ENCODE assay signal across 31 cellular contexts in the genomic region with DNA sequence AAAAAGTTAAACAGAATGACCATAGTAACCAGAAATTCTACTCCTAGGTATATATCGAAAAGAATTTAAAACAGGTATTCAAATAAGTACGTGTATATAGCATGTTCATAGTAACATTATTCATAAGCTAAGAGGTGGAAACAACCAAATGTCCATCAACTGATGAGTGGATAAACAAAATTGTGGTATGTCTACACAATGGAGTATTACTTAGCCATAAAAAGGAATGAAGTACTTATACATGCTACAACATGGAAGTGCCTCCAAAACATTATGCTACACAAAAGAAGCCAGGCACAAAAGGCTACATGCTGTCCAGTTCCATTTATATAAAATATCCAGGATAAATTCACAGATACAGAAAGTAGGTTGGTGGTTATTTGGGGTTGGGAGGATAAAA.
"Had no signal": no experiment of that assay in that cellular context is flagged by ENCODE, and none has a peak within 500 bp of the region (broad histone marks: within the 10 kb centered on the region; RNA-seq: fewer than 3 reads in every experiment).

No MANE protein-coding gene starts in this region.

- H3K27me3 ChIP-seq: adrenal gland, ascending aorta, body of pancreas, brain microvascular endothelial cell, breast epithelium, cardiac muscle cell had no signal

- ATAC-seq: activated naive CD4-positive, alpha-beta T cell treated with anti-CD3 and anti-CD28 coated beads, Interleukin-2, amount 50 U/mL, for 72 hours; activated naive CD8-positive, alpha-beta T cell treated with anti-CD3 and anti-CD28 coated beads, Interleukin-2, amount 50 U/mL, for 24 hours; activated T-cell treated with anti-CD3 and anti-CD28 coated beads, Interleukin-2, amount 50 U/mL, for 4 hours; activated T-cell treated with anti-CD3 and anti-CD28 coated beads, Interleukin-2, amount 50 U/mL, for 72 hours; activated T-helper 17 cell treated with anti-CD3 and anti-CD28 coated beads, Interleukin-2, amount 50 U/mL, for 72 hours; body of pancreas had no signal

- FAIRE-seq: bronchial epithelial cell had no signal

- DNase-seq: activated effector memory CD4-positive, alpha-beta T cell treated with anti-CD3 and anti-CD28 coated beads, Interleukin-2, amount 50 U/mL, for 16 hours; activated effector memory CD4-positive, alpha-beta T cell treated with Interleukin-2 at 50 U/mL for 16 hours; activated gamma-delta T cell; activated gamma-delta T cell treated with Interleukin-2 at 50 U/mL for 16 hours; activated naive CD4-positive, alpha-beta T cell; activated naive CD4-positive, alpha-beta T cell treated with anti-CD3 and anti-CD28 coated beads for 36 hours; activated naive CD4-positive, alpha-beta T cell treated with anti-CD3 and anti-CD28 coated beads, Interleukin-2, amount 10 ng/mL, durations not matched to agents 7 days and 5 days; activated naive CD4-positive, alpha-beta T cell treated with anti-CD3 and anti-CD28 coated beads, Interleukin-2, amount 50 U/mL, for 16 hours; activated naive CD4-positive, alpha-beta T cell treated with Interleukin-2 at 50 U/mL for 16 hours; activated naive CD8-positive, alpha-beta T cell treated with anti-CD3 and anti-CD28 coated beads for 36 hours; activated naive CD8-positive, alpha-beta T cell treated with anti-CD3 and anti-CD28 coated beads, Interleukin-2, amount 10 ng/mL, durations not matched to agents 7 days and 5 days; activated naive CD8-positive, alpha-beta T cell treated with anti-CD3 and anti-CD28 coated beads, Interleukin-2, amount 50 U/mL, for 24 hours; activated T-cell treated with anti-CD3 and anti-CD28 coated beads, Interleukin-2, amount 50 U/mL, for 4 hours; activated T-cell treated with anti-CD3 and anti-CD28 coated beads, Interleukin-2, amount 50 U/mL, for 48 hours; activated T-cell treated with anti-CD3 and anti-CD28 coated beads, Interleukin-2, amount 50 U/mL, for 72 hours; adrenal gland; amniotic stem cell; amygdala; anterior cingulate cortex; aorta; body of pancreas; brain microvascular endothelial cell; caudate nucleus; central memory CD4-positive, alpha-beta T cell; cerebellar nuclear complex had no signal

- H3K36me3 ChIP-seq: adrenal gland, ascending aorta, brain microvascular endothelial cell, breast epithelium, cardiac muscle cell had no signal

- H3K4me3 ChIP-seq: adrenal gland, ascending aorta, body of pancreas, breast epithelium, cardiac muscle cell had no signal

- H3K27ac ChIP-seq: adrenal gland, ascending aorta, body of pancreas, brain microvascular endothelial cell, breast epithelium, cardiac muscle cell had no signal

- H3K9me3 ChIP-seq: adrenal gland, ascending aorta, body of pancreas had no signal

- H3K4me1 ChIP-seq: adrenal gland, ascending aorta, body of pancreas, breast epithelium had no signal
